ENCODE assay signal across 15 cellular contexts in the genomic region with DNA sequence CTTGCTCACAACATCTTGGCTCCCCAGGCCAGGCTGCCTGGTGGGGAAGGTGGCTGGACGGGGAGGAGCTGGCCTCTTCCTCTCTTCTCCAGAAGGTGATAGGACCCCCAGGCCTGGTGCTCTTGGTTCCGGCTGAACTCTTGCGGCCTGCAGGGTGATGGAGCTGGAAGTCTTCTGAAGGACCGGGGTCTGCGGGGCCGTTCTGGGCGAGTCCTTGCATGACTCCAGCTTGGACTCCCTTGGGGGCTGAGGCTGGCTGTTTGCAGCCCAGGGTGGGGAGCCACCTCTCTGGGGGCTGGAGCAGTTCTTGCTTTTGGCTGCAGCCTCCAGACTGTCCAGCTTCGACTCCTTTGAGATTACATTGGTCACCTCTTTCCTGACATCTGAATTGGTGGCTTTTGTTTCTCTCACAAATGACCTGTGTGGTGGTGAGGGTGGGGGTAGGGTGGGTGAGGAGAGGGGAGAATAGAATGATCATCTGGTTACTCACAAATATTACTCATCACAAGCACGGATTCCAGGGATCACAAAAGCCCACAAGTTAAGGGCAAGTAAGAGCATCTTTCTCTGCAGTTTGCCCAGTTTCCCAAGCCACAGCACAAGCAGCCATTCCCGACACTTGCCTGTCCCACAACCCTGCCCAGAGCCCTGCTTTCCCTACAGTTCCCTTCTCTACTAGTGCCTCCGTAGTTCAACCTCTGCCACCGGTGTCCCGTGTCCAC.
DNase-seq lines count a peak whose midpoint lies in the region; FAIRE-seq and TF ChIP-seq lines count a peak whose summit lies in the region.
"Had no signal": no experiment of that assay in that cellular context is flagged by ENCODE, and none has a peak within 500 bp of the region (broad histone marks: within the 10 kb centered on the region; RNA-seq: fewer than 3 reads in every experiment).

No MANE protein-coding gene starts in this region.

- no peak overlapping the region for H3K4me3 ChIP-seq in brain microvascular endothelial cell (ENCODE audit: low read depth, low read length)
- H3K4me3 ChIP-seq: BLaER1 had no signal

- DNase-seq in AG08395 (ENCODE audit: low spot score) (peak; percentile 90), HTR-8/SVneo (ENCODE audit: insufficient read length, low spot score) (peak; percentile 79), brain microvascular endothelial cell (peak; percentile 84), kidney tubule cell (ENCODE audit: low spot score) (peak; percentile 93), globus pallidus (ENCODE audit: low spot score) (no peak), retina (no peak), pons (ENCODE audit: low spot score) (no peak)
- DNase-seq in activated naive CD8-positive, alpha-beta T cell treated with anti-CD3 and anti-CD28 coated beads for 36 hours = no peak
- DNase-seq: activated CD8-positive, alpha-beta T cell treated with anti-CD3 and anti-CD28 coated beads for 36 hours; activated gamma-delta T cell; left ventricle myocardium superior; stimulated activated CD4-positive, alpha-beta T cell treated with anti-CD3 and anti-CD28 coated beads, Interleukin-1b, Interleukin-23, amount 100 ng/mL, for 48 hours had no signal

- H3K36me3 ChIP-seq in brain microvascular endothelial cell (replicated peaks) = no peaks in the 10 kb centered on the region

- FAIRE-seq in HTR-8/SVneo (lab: Jason Lieb, UNC) = peak; percentile 95

- H3K27me3 Mint-ChIP-seq in activated naive CD8-positive, alpha-beta T cell treated with anti-CD3 and anti-CD28 coated beads for 36 hours = peaks cover 4% of the 10 kb centered on the region

- H3K4me1 Mint-ChIP-seq in activated naive CD8-positive, alpha-beta T cell treated with anti-CD3 and anti-CD28 coated beads for 36 hours = no peaks in the 10 kb centered on the region

- in situ Hi-C loops in brain microvascular endothelial cell (cut with HindIII; ENCODE audit: low pct_ligation_motif_present, low sequenced_read_pairs) = no loop called here

- peak overlapping the region; percentile 82 for H3K27ac ChIP-seq in brain microvascular endothelial cell
- H3K27ac ChIP-seq: BLaER1, parathyroid adenoma had no signal

- no peak for TF ChIP-seq CTCF in brain microvascular endothelial cell (IDR thresholded peaks at IDR 0.05; ENCODE audit: low read depth, low read length, missing control alignments)

- no peaks in the 10 kb centered on the region for H3K9me3 Mint-ChIP-seq in activated naive CD8-positive, alpha-beta T cell treated with anti-CD3 and anti-CD28 coated beads for 36 hours
- H3K9me3 Mint-ChIP-seq: activated CD8-positive, alpha-beta T cell treated with anti-CD3 and anti-CD28 coated beads for 36 hours; T-helper 2 cell treated with Interferon-gamma antibody and Interleukin-4, amounts not matched to agents 5 μg/mL and 100 μg/mL, for 36 hours had no signal

- no peaks in the 10 kb centered on the region for H3K27me3 ChIP-seq in brain microvascular endothelial cell (replicated peaks)
- H3K27me3 ChIP-seq: BLaER1 had no signal

- no peak overlapping the region for H3K4me3 Mint-ChIP-seq in activated naive CD8-positive, alpha-beta T cell treated with anti-CD3 and anti-CD28 coated beads for 36 hours
- H3K4me3 Mint-ChIP-seq: activated CD8-positive, alpha-beta T cell treated with anti-CD3 and anti-CD28 coated beads for 36 hours; T-helper 2 cell treated with Interferon-gamma antibody and Interleukin-4, amounts not matched to agents 5 μg/mL and 100 μg/mL, for 36 hours had no signal

- no peaks in the 10 kb centered on the region for H3K36me3 Mint-ChIP-seq in activated naive CD8-positive, alpha-beta T cell treated with anti-CD3 and anti-CD28 coated beads for 36 hours

- H3K27ac Mint-ChIP-seq in activated naive CD8-positive, alpha-beta T cell treated with anti-CD3 and anti-CD28 coated beads for 36 hours = no peak overlapping the region
- H3K27ac Mint-ChIP-seq: activated CD8-positive, alpha-beta T cell treated with anti-CD3 and anti-CD28 coated beads for 36 hours; T-helper 2 cell treated with Interferon-gamma antibody and Interleukin-4, amounts not matched to agents 5 μg/mL and 100 μg/mL, for 36 hours had no signal

Comparison
In these comparisons a context has a peak if more than half of its experiments do, and no peak if none do; other contexts are left out.
1. DNase-seq: peak in AG08395 (single experiment), HTR-8/SVneo (single experiment), brain microvascular endothelial cell (single experiment) and kidney tubule cell (single experiment); none in globus pallidus (single experiment), activated naive CD8-positive, alpha-beta T cell treated with anti-CD3 and anti-CD28 coated beads for 36 hours (single experiment), retina (single experiment) and pons (single experiment).